14 cellular contexts compared by ENCODE assay signal in genomic region chr5:16819522-16820167, GRCh38.
A peak's percentile ranks its signal among the peaks of the same experiment; 100 is the strongest.
DNase-seq lines count a peak whose midpoint lies in the region; ATAC-seq and TF ChIP-seq lines count a peak whose summit lies in the region.
"Had no signal": no experiment of that assay in that cellular context is flagged by ENCODE, and none has a peak within 500 bp of the region (broad histone marks: within the 10 kb centered on the region; RNA-seq: fewer than 3 reads in every experiment).

No MANE protein-coding gene starts in this region.

- no peaks in the 10 kb centered on the region for H3K4me1 Mint-ChIP-seq in nephron progenitor cell

- peaks cover 5% of the 10 kb centered on the region for H3K9me3 Mint-ChIP-seq in nephron progenitor cell

- POLR2A ChIA-PET in AG04449 (lab: Yijun Ruan, JAX) (interaction anchor here (0.8 kb wide), 1 partner anchor 10 kb away, joined by 5 read pairs; no protein-coding TSS in a partner anchor), RWPE1 (lab: Yijun Ruan, JAX; ENCODE audit: low non-redundant PET) (no interaction called here)

- TF ChIP-seq CTCF in AG04449 (IDR thresholded peaks at IDR 0.05; ENCODE audit: insufficient read depth, low read length, missing control alignments) (no peak), RWPE1 (conservative IDR thresholded peaks at IDR 0.05; ENCODE audit: low read depth) (no peak), epithelial cell of esophagus (IDR thresholded peaks at IDR 0.05; ENCODE audit: insufficient read depth, low read depth, low read length, missing control alignments) (no peak), nephron progenitor cell (IDR thresholded peaks at IDR 0.05) (no peak)

- peak overlapping the region; percentile 66 for H3K27ac Mint-ChIP-seq in nephron progenitor cell
- H3K27ac Mint-ChIP-seq: activated naive CD8-positive, alpha-beta T cell had no signal

- H3K27ac ChIP-seq in RWPE1 (peak overlapping the region; percentile 56), caudate nucleus (ENCODE audit: low read depth, low read length) (no peak overlapping the region)
- H3K27ac ChIP-seq: right atrium auricular region, testis had no signal

- CTCF ChIA-PET in AG04449 (lab: Yijun Ruan, JAX) = interaction anchor here (1.3 to 2.2 kb wide), 3 partner anchors 114 to 370 kb away, joined by 3 to 5 read pairs (median 3); no protein-coding TSS in a partner anchor
- CTCF ChIA-PET in RWPE1 (lab: Yijun Ruan, JAX) = interaction anchor here (0.6 to 0.7 kb wide), 2 partner anchors 8 to 15 kb away, joined by 3 read pairs; no protein-coding TSS in a partner anchor

- ATAC-seq in GM18867 (IDR thresholded peaks at IDR 0.05; ENCODE audit: unreplicated experiment) (no peak), HG02981 (IDR thresholded peaks at IDR 0.05; ENCODE audit: unreplicated experiment) (no peak)

- H3K27me3 Mint-ChIP-seq in nephron progenitor cell (ENCODE audit: low read depth, poor library complexity) = peaks cover 7% of the 10 kb centered on the region

- no peak overlapping the region for H3K4me3 ChIP-seq in AG04449 (ENCODE audit: low read depth, low read length)
- no peak overlapping the region for H3K4me3 ChIP-seq in epithelial cell of esophagus (ENCODE audit: low read length)
- H3K4me3 ChIP-seq: right atrium auricular region, testis had no signal

- peaks cover 50% of the 10 kb centered on the region for H3K36me3 Mint-ChIP-seq in nephron progenitor cell (ENCODE audit: low read depth)
- H3K36me3 Mint-ChIP-seq: activated naive CD8-positive, alpha-beta T cell had no signal

- H3K4me3 Mint-ChIP-seq in nephron progenitor cell = no peak overlapping the region
- H3K4me3 Mint-ChIP-seq: activated naive CD8-positive, alpha-beta T cell had no signal

- DNase-seq in AG04449 (ENCODE audit: low read depth, low spot score) (peak; percentile 72), RWPE1 (ENCODE audit: low spot score) (no peak), epithelial cell of esophagus (ENCODE audit: low read depth) (peak; percentile 79), nephron progenitor cell (no peak), HuH-7 (ENCODE audit: low spot score) (no peak), caudate nucleus (lab: John Stamatoyannopoulos, UW) (no peak)
- DNase-seq: ACHN; effector CD8-positive, alpha-beta T cell; midbrain; testis had no signal

Comparison
In these comparisons a context has a peak if more than half of its experiments do, and no peak if none do; other contexts are left out.
1. DNase-seq: peak in AG04449 (single experiment) and epithelial cell of esophagus (single experiment); none in RWPE1 (single experiment), nephron progenitor cell (single experiment), HuH-7 (single experiment) and caudate nucleus (0 of 61).